In the genomic region with DNA sequence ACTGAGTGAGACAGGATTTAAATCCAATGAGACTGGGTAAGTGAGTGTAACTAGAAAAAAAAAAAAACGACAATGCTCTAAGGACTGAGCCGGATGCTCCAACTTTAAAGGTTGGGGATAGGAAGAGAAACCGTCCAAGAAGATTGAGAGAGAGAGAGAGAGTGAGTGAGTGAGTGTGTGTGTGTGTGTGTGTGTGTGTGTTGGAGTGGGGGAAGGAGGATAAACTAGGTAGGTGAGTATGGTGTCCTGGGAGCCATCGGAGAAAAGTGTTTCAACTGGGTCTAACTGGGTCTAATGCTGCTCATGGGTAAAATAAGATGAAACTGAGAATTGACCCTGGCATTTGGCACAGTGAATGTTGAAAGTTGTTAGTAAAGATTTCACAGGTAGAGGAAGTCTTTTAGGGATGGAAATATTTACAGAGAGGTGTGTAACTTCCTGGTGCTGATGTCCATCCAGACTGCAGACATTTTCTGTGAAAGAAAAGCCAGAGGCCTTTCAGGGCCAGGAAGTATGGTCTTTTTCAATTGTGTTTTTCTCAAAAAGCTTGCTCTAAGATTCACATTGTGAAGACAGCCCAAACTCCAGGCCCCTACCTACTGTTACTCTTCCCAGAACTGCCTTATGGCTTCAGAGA, we compare ENCODE assay signal across 3 cellular contexts.
TF ChIP-seq lines count a peak whose summit lies in the region.

No MANE protein-coding gene starts in this region.

TF ChIP-seq in GM23338, 12 proteins besides CTCF, POLR2A, EP300 and RAD21 (continues in another document):
- TF ChIP-seq ZNF114 (CRISPR knock-in tag; IDR thresholded peaks at IDR 0.05) (no peak), JUNB (IDR thresholded peaks at IDR 0.05; ENCODE audit: unreplicated experiment) (no peak), CREB1 (CRISPR knock-in tag; IDR thresholded peaks at IDR 0.05; ENCODE audit: low read depth) (no peak), STAT1 (IDR thresholded peaks at IDR 0.05; ENCODE audit: unreplicated experiment) (no peak), EZH2 (IDR thresholded peaks at IDR 0.05; ENCODE audit: low read depth, unreplicated experiment) (no peak), POLR2AphosphoS5 (IDR thresholded peaks at IDR 0.05; ENCODE audit: low read depth) (no peak), NANOG (IDR thresholded peaks at IDR 0.05; ENCODE audit: borderline replicate concordance) (no peak), ZNF331 (CRISPR knock-in tag; IDR thresholded peaks at IDR 0.05; ENCODE audit: low read depth) (no peak), EZH2phosphoT487 (IDR thresholded peaks at IDR 0.05; ENCODE audit: unreplicated experiment) (no peak)
- TF ChIP-seq, protein P1, sequence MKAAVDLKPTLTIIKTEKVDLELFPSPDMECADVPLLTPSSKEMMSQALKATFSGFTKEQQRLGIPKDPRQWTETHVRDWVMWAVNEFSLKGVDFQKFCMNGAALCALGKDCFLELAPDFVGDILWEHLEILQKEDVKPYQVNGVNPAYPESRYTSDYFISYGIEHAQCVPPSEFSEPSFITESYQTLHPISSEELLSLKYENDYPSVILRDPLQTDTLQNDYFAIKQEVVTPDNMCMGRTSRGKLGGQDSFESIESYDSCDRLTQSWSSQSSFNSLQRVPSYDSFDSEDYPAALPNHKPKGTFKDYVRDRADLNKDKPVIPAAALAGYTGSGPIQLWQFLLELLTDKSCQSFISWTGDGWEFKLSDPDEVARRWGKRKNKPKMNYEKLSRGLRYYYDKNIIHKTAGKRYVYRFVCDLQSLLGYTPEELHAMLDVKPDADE (IDR thresholded peaks at IDR 0.05), result no peak
- TF ChIP-seq, protein P2, sequence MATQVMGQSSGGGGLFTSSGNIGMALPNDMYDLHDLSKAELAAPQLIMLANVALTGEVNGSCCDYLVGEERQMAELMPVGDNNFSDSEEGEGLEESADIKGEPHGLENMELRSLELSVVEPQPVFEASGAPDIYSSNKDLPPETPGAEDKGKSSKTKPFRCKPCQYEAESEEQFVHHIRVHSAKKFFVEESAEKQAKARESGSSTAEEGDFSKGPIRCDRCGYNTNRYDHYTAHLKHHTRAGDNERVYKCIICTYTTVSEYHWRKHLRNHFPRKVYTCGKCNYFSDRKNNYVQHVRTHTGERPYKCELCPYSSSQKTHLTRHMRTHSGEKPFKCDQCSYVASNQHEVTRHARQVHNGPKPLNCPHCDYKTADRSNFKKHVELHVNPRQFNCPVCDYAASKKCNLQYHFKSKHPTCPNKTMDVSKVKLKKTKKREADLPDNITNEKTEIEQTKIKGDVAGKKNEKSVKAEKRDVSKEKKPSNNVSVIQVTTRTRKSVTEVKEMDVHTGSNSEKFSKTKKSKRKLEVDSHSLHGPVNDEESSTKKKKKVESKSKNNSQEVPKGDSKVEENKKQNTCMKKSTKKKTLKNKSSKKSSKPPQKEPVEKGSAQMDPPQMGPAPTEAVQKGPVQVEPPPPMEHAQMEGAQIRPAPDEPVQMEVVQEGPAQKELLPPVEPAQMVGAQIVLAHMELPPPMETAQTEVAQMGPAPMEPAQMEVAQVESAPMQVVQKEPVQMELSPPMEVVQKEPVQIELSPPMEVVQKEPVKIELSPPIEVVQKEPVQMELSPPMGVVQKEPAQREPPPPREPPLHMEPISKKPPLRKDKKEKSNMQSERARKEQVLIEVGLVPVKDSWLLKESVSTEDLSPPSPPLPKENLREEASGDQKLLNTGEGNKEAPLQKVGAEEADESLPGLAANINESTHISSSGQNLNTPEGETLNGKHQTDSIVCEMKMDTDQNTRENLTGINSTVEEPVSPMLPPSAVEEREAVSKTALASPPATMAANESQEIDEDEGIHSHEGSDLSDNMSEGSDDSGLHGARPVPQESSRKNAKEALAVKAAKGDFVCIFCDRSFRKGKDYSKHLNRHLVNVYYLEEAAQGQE (IDR thresholded peaks at IDR 0.05; ENCODE audit: unreplicated experiment), result no peak

TF ChIP-seq in GM12878, 131 proteins besides CTCF, POLR2A, EP300 and RAD21:
- TF ChIP-seq NBN (IDR thresholded peaks at IDR 0.05) (peak; percentile 54; the same call in 1 of the 2 replicates), POU2F2 (IDR thresholded peaks at IDR 0.05; ENCODE audit: borderline replicate concordance, low read depth, low read length) (no peak), ZSCAN29 (IDR thresholded peaks at IDR 0.05) (no peak), POLR2AphosphoS5 (IDR thresholded peaks at IDR 0.05; ENCODE audit: low read length) (peak; percentile 56; the same call in 1 of the 2 replicates), ZNF274 (IDR thresholded peaks at IDR 0.05; ENCODE audit: insufficient read depth, insufficient read length) (no peak), HDGF (IDR thresholded peaks at IDR 0.05) (peak; percentile 62; the same call in 1 of the 2 replicates), HCFC1 (IDR thresholded peaks at IDR 0.05; ENCODE audit: low read length) (no peak), IKZF2 (IDR thresholded peaks at IDR 0.05) (0 out of 4 replicates have a peak, but pooled peaks of 1 of the 2 experiments have one; percentile 13)
- TF ChIP-seq, protein P3, sequence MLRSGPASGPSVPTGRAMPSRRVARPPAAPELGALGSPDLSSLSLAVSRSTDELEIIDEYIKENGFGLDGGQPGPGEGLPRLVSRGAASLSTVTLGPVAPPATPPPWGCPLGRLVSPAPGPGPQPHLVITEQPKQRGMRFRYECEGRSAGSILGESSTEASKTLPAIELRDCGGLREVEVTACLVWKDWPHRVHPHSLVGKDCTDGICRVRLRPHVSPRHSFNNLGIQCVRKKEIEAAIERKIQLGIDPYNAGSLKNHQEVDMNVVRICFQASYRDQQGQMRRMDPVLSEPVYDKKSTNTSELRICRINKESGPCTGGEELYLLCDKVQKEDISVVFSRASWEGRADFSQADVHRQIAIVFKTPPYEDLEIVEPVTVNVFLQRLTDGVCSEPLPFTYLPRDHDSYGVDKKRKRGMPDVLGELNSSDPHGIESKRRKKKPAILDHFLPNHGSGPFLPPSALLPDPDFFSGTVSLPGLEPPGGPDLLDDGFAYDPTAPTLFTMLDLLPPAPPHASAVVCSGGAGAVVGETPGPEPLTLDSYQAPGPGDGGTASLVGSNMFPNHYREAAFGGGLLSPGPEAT (IDR thresholded peaks at IDR 0.05; ENCODE audit: low read depth), result peak; percentile 50; the same call in 1 of the 2 replicates
- TF ChIP-seq, protein P4, sequence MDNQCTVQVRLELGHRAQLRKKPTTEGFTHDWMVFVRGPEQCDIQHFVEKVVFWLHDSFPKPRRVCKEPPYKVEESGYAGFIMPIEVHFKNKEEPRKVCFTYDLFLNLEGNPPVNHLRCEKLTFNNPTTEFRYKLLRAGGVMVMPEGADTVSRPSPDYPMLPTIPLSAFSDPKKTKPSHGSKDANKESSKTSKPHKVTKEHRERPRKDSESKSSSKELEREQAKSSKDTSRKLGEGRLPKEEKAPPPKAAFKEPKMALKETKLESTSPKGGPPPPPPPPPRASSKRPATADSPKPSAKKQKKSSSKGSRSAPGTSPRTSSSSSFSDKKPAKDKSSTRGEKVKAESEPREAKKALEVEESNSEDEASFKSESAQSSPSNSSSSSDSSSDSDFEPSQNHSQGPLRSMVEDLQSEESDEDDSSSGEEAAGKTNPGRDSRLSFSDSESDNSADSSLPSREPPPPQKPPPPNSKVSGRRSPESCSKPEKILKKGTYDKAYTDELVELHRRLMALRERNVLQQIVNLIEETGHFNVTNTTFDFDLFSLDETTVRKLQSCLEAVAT (IDR thresholded peaks at IDR 0.05), result peak; percentile 43; the same call in 1 of the 2 replicates

TF ChIP-seq in HEK293T, 16 proteins besides CTCF, POLR2A, EP300 and RAD21:
- TF ChIP-seq SUZ12 (IDR thresholded peaks at IDR 0.05), result no peak
- TF ChIP-seq ZNF384 (IDR thresholded peaks at IDR 0.05), result no peak
- TF ChIP-seq LEF1 (IDR thresholded peaks at IDR 0.05; ENCODE audit: borderline replicate concordance), result no peak
- no peak for TF ChIP-seq SP1 (IDR thresholded peaks at IDR 0.05)
